2 cellular contexts compared by ENCODE assay signal in the genomic region with DNA sequence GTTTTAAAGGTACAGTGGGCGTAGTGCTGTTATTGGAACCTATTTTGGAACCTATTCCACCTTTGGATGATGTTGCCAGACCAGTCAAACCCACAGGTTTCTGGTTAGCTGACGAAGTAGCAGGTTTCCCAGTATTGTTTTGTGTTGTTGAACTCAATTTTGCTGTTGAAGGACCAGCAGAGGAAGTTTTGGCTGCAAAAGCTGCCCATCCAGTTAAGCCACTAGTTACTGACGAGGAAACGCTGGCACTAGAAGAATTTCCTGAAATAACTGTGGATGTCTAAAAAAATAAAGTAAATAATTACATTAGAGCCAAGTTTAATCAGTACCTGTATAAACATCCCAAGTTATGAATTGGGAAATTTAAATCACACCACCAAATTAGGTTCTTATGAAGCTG.
TF ChIP-seq lines count a peak whose summit lies in the region.

No MANE protein-coding gene starts in this region.

TF ChIP-seq in GM23338, 12 proteins besides CTCF, POLR2A, EP300 and RAD21:
- TF ChIP-seq STAT1 (IDR thresholded peaks at IDR 0.05; ENCODE audit: unreplicated experiment) (no peak), EZH2 (IDR thresholded peaks at IDR 0.05; ENCODE audit: low read depth, unreplicated experiment) (no peak), NANOG (IDR thresholded peaks at IDR 0.05; ENCODE audit: borderline replicate concordance) (no peak), CREB1 (CRISPR knock-in tag; IDR thresholded peaks at IDR 0.05; ENCODE audit: low read depth) (no peak), ZNF331 (CRISPR knock-in tag; IDR thresholded peaks at IDR 0.05; ENCODE audit: low read depth) (no peak), EZH2phosphoT487 (IDR thresholded peaks at IDR 0.05; ENCODE audit: unreplicated experiment) (no peak), POLR2AphosphoS5 (IDR thresholded peaks at IDR 0.05; ENCODE audit: low read depth) (no peak)
- TF ChIP-seq, protein P1, sequence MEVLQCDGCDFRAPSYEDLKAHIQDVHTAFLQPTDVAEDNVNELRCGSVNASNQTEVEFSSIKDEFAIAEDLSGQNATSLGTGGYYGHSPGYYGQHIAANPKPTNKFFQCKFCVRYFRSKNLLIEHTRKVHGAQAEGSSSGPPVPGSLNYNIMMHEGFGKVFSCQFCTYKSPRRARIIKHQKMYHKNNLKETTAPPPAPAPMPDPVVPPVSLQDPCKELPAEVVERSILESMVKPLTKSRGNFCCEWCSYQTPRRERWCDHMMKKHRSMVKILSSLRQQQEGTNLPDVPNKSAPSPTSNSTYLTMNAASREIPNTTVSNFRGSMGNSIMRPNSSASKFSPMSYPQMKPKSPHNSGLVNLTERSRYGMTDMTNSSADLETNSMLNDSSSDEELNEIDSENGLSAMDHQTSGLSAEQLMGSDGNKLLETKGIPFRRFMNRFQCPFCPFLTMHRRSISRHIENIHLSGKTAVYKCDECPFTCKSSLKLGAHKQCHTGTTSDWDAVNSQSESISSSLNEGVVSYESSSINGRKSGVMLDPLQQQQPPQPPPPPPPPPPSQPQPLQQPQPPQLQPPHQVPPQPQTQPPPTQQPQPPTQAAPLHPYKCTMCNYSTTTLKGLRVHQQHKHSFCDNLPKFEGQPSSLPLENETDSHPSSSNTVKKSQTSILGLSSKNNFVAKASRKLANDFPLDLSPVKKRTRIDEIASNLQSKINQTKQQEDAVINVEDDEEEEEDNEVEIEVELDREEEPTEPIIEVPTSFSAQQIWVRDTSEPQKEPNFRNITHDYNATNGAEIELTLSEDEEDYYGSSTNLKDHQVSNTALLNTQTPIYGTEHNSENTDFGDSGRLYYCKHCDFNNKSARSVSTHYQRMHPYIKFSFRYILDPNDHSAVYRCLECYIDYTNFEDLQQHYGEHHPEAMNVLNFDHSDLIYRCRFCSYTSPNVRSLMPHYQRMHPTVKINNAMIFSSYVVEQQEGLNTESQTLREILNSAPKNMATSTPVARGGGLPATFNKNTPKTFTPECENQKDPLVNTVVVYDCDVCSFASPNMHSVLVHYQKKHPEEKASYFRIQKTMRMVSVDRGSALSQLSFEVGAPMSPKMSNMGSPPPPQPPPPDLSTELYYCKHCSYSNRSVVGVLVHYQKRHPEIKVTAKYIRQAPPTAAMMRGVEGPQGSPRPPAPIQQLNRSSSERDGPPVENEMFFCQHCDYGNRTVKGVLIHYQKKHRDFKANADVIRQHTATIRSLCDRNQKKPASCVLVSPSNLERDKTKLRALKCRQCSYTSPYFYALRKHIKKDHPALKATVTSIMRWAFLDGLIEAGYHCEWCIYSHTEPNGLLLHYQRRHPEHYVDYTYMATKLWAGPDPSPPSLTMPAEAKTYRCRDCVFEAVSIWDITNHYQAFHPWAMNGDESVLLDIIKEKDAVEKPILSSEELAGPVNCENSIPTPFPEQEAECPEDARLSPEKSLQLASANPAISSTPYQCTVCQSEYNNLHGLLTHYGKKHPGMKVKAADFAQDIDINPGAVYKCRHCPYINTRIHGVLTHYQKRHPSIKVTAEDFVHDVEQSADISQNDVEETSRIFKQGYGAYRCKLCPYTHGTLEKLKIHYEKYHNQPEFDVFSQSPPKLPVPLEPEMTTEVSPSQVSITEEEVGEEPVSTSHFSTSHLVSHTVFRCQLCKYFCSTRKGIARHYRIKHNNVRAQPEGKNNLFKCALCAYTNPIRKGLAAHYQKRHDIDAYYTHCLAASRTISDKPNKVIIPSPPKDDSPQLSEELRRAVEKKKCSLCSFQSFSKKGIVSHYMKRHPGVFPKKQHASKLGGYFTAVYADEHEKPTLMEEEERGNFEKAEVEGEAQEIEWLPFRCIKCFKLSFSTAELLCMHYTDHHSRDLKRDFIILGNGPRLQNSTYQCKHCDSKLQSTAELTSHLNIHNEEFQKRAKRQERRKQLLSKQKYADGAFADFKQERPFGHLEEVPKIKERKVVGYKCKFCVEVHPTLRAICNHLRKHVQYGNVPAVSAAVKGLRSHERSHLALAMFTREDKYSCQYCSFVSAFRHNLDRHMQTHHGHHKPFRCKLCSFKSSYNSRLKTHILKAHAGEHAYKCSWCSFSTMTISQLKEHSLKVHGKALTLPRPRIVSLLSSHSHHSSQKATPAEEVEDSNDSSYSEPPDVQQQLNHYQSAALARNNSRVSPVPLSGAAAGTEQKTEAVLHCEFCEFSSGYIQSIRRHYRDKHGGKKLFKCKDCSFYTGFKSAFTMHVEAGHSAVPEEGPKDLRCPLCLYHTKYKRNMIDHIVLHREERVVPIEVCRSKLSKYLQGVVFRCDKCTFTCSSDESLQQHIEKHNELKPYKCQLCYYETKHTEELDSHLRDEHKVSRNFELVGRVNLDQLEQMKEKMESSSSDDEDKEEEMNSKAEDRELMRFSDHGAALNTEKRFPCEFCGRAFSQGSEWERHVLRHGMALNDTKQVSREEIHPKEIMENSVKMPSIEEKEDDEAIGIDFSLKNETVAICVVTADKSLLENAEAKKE (CRISPR knock-in tag; IDR thresholded peaks at IDR 0.05): no peak
TF ChIP-seq in GM23338: peak in this region for 0.

TF ChIP-seq in K562, 482 proteins besides CTCF, POLR2A, EP300 and RAD21:
- TF ChIP-seq, protein P2, sequence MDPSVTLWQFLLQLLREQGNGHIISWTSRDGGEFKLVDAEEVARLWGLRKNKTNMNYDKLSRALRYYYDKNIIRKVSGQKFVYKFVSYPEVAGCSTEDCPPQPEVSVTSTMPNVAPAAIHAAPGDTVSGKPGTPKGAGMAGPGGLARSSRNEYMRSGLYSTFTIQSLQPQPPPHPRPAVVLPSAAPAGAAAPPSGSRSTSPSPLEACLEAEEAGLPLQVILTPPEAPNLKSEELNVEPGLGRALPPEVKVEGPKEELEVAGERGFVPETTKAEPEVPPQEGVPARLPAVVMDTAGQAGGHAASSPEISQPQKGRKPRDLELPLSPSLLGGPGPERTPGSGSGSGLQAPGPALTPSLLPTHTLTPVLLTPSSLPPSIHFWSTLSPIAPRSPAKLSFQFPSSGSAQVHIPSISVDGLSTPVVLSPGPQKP (CRISPR knock-in tag; IDR thresholded peaks at IDR 0.05): no peak
- TF ChIP-seq TAF7 (tag; IDR thresholded peaks at IDR 0.05) (no peak), MYNN (IDR thresholded peaks at IDR 0.05) (no peak), MYNN (CRISPR knock-in tag; IDR thresholded peaks at IDR 0.05) (no peak), KDM5B (IDR thresholded peaks at IDR 0.05; ENCODE audit: insufficient replicate concordance, low read depth, low read length) (no peak), ZNF165 (CRISPR knock-in tag; IDR thresholded peaks at IDR 0.05; ENCODE audit: borderline replicate concordance) (no peak), ZNF764 (CRISPR knock-in tag; IDR thresholded peaks at IDR 0.05; ENCODE audit: low read depth) (no peak)
- TF ChIP-seq, protein P3, sequence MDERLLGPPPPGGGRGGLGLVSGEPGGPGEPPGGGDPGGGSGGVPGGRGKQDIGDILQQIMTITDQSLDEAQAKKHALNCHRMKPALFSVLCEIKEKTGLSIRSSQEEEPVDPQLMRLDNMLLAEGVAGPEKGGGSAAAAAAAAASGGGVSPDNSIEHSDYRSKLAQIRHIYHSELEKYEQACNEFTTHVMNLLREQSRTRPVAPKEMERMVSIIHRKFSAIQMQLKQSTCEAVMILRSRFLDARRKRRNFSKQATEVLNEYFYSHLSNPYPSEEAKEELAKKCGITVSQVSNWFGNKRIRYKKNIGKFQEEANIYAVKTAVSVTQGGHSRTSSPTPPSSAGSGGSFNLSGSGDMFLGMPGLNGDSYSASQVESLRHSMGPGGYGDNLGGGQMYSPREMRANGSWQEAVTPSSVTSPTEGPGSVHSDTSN (CRISPR knock-in tag; IDR thresholded peaks at IDR 0.05; ENCODE audit: low read depth): no peak
- TF ChIP-seq, protein P3 (tag; conservative IDR thresholded peaks at IDR 0.05; ENCODE audit: low read depth): no peak
